8 cellular contexts compared by ENCODE assay signal in the genomic region with DNA sequence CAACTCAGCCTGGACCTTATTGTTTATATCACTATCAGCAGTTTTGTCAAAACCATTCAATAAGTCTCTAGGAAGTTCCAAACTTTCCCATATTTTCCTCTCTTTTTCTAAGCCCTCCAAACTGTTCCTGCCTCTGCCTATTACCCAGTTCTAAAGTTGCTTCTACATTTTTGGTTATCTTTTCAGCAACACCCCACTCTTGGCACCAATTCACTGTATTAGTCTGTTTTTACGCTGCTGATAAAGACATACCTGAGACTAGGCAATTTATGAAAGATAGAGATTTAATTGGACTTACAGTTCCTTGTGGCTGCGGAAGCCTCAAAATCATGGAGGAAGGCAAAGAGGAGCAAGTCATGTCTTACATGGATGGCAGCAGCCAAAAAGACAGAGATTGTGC.
"Had no signal": no experiment of that assay in that cellular context is flagged by ENCODE, and none has a peak within 500 bp of the region (broad histone marks: within the 10 kb centered on the region; RNA-seq: fewer than 3 reads in every experiment).

No MANE protein-coding gene starts in this region.

- DNase-seq: GDM1, GF-D8 had no signal

- H3K4me3 ChIP-seq: GM12878 had no signal

- FAIRE-seq: G401.6, GM12878, GM12891, GM12892, GM18507, GM19239 had no signal

- ATAC-seq: GM12878 had no signal
